9 cellular contexts compared by ENCODE assay signal in the genomic region with DNA sequence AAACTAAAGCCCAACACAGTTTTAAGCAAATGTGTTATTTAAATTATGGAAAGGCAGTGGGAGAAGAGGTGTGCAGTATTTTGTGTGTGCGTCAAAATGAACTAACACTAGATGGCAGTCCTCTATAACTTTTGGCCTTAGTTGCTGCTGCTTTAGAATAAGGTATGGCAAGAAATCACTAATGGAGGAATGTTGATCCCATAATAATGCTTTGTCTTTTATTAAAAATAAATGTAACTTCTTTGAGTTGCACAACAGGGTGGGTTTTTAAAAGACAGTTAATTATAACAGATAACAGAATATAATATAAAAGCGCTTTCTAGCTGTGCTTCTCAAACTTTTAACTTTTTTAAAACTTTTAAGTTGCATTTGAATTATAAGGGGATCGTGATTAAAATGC. TPM values are rescaled to one million over a fixed set of nuclear protein-coding genes. Genes with fewer than 3 reads are reported as not detected.
A peak's percentile ranks its signal among the peaks of the same experiment; 100 is the strongest.
DNase-seq lines count a peak whose midpoint lies in the region; ATAC-seq and TF ChIP-seq lines count a peak whose summit lies in the region.
"Had no signal": no experiment of that assay in that cellular context is flagged by ENCODE, and none has a peak within 500 bp of the region (broad histone marks: within the 10 kb centered on the region; RNA-seq: fewer than 3 reads in every experiment).

No MANE protein-coding gene starts in this region.

- H3K4me1 ChIP-seq in mammary epithelial cell (ENCODE audit: insufficient read depth, low read length) (no peaks in the 10 kb centered on the region), liver (ENCODE audit: control insufficient read depth in 4 of 4, insufficient read depth in 4 of 4, low read length in 3 of 4) (peaks cover under 1 to 4% (median 1%) of the 10 kb centered on the region in 4 donors)
- H3K4me1 ChIP-seq: SJSA1 had no signal

- in situ Hi-C loops in mammary epithelial cell (cut with MboI; ENCODE audit: low sequenced_read_pairs in 2 of 2), result no loop called here

- no peak for DNase-seq in CD4-positive, alpha-beta T cell
- DNase-seq in NCI-H526 (lab: John Stamatoyannopoulos, UW), result peak; percentile 62 to 71
- peak; percentile 44 for DNase-seq in mammary epithelial cell
- DNase-seq in UCSD-AML1 (lab: John Stamatoyannopoulos, UW; ENCODE audit: unreplicated experiment), result no peak

- no peak overlapping the region for H3K27ac ChIP-seq in CD4-positive, alpha-beta T cell (ENCODE audit: low read depth, low read length)
- H3K27ac ChIP-seq in mammary epithelial cell (ENCODE audit: insufficient read depth, low read depth, low read length) (no peak overlapping the region), liver (ENCODE audit: low read depth in 1 of 2, low read length in 2 of 2) (no peak overlapping the region)
- H3K27ac ChIP-seq: SJSA1 had no signal

- H3K4me3 Mint-ChIP-seq in CD4-positive, alpha-beta T cell, result no peak overlapping the region

- no peak overlapping the region for H3K9ac ChIP-seq in mammary epithelial cell (ENCODE audit: insufficient read depth, low read length)
- no peak overlapping the region for H3K9ac ChIP-seq in liver (ENCODE audit: low read depth in 1 of 2, low read length in 2 of 2)

- TF ChIP-seq CTCF in CD4-positive, alpha-beta T cell (IDR thresholded peaks at IDR 0.05), result peak; percentile 53
- TF ChIP-seq CTCF in mammary epithelial cell (conservative IDR thresholded peaks at IDR 0.05 in 1 of 2, IDR thresholded peaks at IDR 0.05 in 1 of 2; ENCODE audit: extremely low read depth in 1 of 2, insufficient read depth in 1 of 2, low read depth in 1 of 2, low read length in 2 of 2) (peak; percentile 72 to 74), liver (IDR thresholded peaks at IDR 0.05; ENCODE audit: low read depth, low read length, missing input control) (peak; percentile 67)

- H3K36me3 ChIP-seq in mammary epithelial cell (ENCODE audit: insufficient read depth, low read length) (no peaks in the 10 kb centered on the region), liver (ENCODE audit: control insufficient read depth in 4 of 4, insufficient read depth in 3 of 4, low read depth in 1 of 4, low read length in 3 of 4) (no peaks in the 10 kb centered on the region)
- H3K36me3 ChIP-seq: SJSA1 had no signal

- no TSS peak for BruUV-seq in mammary epithelial cell (replicated peaks; lab: Mats Ljungman, UMichigan)

- H3K27ac Mint-ChIP-seq in CD4-positive, alpha-beta T cell, result no peak overlapping the region

- H2AFZ ChIP-seq in mammary epithelial cell (ENCODE audit: low read depth, low read length), result no peak overlapping the region

- H3K79me2 ChIP-seq in mammary epithelial cell (ENCODE audit: insufficient read depth, low read length), result no peaks in the 10 kb centered on the region

- no peaks in the 10 kb centered on the region for H3K9me3 ChIP-seq in CD4-positive, alpha-beta T cell (ENCODE audit: control insufficient read depth, low read length)
- H3K9me3 ChIP-seq in mammary epithelial cell (replicated peaks; ENCODE audit: insufficient read depth, low read length) (no peaks in the 10 kb centered on the region), liver (ENCODE audit: control insufficient read depth in 4 of 4, low read length in 3 of 4) (no peaks in the 10 kb centered on the region)
- H3K9me3 ChIP-seq: SJSA1 had no signal

- H3K4me3 ChIP-seq in mammary epithelial cell (replicated peaks in 1 of 3; ENCODE audit: insufficient read depth in 1 of 3, low read depth in 2 of 3, low read length in 3 of 3) (no peak overlapping the region), liver (ENCODE audit: low read depth in 1 of 3, low read length in 3 of 3) (no peak overlapping the region)
- H3K4me3 ChIP-seq: SJSA1 had no signal

- CTCF ChIA-PET in CD4-positive, alpha-beta T cell (lab: Charles Lee), result interaction anchor here (1.0 to 1.5 kb wide), 3 partner anchors 10 to 747 kb away, joined by 4 to 5 read pairs (median 4); no protein-coding TSS in a partner anchor
- CTCF ChIA-PET in mammary epithelial cell (lab: Charles Lee; ENCODE audit: low non-redundant PET), result interaction anchor here (0.7 kb wide), 1 partner anchor 621 kb away, joined by 5 read pairs; no protein-coding TSS in a partner anchor

- 63% methylated on average over 3 of the region's 3 CpGs for WGBS in mammary epithelial cell (ENCODE audit: low coverage, missing lambda C conversion rate)
- 67% methylated on average over 3 of the region's 3 CpGs for WGBS in liver

- no peaks in the 10 kb centered on the region for H4K20me1 ChIP-seq in mammary epithelial cell (ENCODE audit: insufficient read depth, low read length)

- ATAC-seq in CD4-positive, alpha-beta T cell (ENCODE audit: poor library complexity), result no peak
- ATAC-seq in GM18520 (IDR thresholded peaks at IDR 0.05; ENCODE audit: unreplicated experiment) (peak; percentile 53), HG03442 (IDR thresholded peaks at IDR 0.05; ENCODE audit: unreplicated experiment) (peak; percentile 57), GM19397 (IDR thresholded peaks at IDR 0.05; ENCODE audit: unreplicated experiment) (no peak)

- TF ChIP-seq RAD21 in liver (IDR thresholded peaks at IDR 0.05), result peak; percentile 86 to 88

- H3K4me2 ChIP-seq in mammary epithelial cell (ENCODE audit: insufficient read depth, low read depth, low read length), result no peak overlapping the region

- POLR2A ChIA-PET in CD4-positive, alpha-beta T cell (lab: Charles Lee), result no interaction called here

- no peaks in the 10 kb centered on the region for H3K27me3 Mint-ChIP-seq in CD4-positive, alpha-beta T cell

- H3K9me3 Mint-ChIP-seq in CD4-positive, alpha-beta T cell, result no peaks in the 10 kb centered on the region

- peaks cover 9% of the 10 kb centered on the region for H3K4me1 Mint-ChIP-seq in CD4-positive, alpha-beta T cell (ENCODE audit: low read depth)

- H3K27me3 ChIP-seq in CD4-positive, alpha-beta T cell (ENCODE audit: control insufficient read depth, insufficient read depth, low read length), result no peaks in the 10 kb centered on the region
- no peaks in the 10 kb centered on the region for H3K27me3 ChIP-seq in mammary epithelial cell (ENCODE audit: insufficient read depth, low read length)
- H3K27me3 ChIP-seq in liver (ENCODE audit: control insufficient read depth in 4 of 4, insufficient read depth in 4 of 4, low read length in 3 of 4), result no peaks in the 10 kb centered on the region
- H3K27me3 ChIP-seq: SJSA1 had no signal

- H3K36me3 Mint-ChIP-seq in CD4-positive, alpha-beta T cell (ENCODE audit: low read depth), result peaks cover 18% of the 10 kb centered on the region

- dilution Hi-C loops in mammary epithelial cell (cut with HindIII; ENCODE audit: low sequenced_read_pairs), result no loop called here

- intact Hi-C loops in CD4-positive, alpha-beta T cell (cut with DNase I, micrococcal nuclease), result loop anchor here (2.0 to 10.0 kb wide), 3 partner anchors 709 to 1137 kb away; no protein-coding TSS in a partner anchor
- intact Hi-C loops in mammary epithelial cell (cut with micrococcal nuclease), result loop anchor here (1.0 to 5.0 kb wide), 4 partner anchors 557 to 903 kb away; no protein-coding TSS in a partner anchor

TF ChIP-seq in liver, 16 proteins besides CTCF, POLR2A, EP300 and RAD21:
- no peak for TF ChIP-seq FOXA2 (IDR thresholded peaks at IDR 0.05)
- no peak for TF ChIP-seq FOXA1 (IDR thresholded peaks at IDR 0.05)
- TF ChIP-seq, protein P1, sequence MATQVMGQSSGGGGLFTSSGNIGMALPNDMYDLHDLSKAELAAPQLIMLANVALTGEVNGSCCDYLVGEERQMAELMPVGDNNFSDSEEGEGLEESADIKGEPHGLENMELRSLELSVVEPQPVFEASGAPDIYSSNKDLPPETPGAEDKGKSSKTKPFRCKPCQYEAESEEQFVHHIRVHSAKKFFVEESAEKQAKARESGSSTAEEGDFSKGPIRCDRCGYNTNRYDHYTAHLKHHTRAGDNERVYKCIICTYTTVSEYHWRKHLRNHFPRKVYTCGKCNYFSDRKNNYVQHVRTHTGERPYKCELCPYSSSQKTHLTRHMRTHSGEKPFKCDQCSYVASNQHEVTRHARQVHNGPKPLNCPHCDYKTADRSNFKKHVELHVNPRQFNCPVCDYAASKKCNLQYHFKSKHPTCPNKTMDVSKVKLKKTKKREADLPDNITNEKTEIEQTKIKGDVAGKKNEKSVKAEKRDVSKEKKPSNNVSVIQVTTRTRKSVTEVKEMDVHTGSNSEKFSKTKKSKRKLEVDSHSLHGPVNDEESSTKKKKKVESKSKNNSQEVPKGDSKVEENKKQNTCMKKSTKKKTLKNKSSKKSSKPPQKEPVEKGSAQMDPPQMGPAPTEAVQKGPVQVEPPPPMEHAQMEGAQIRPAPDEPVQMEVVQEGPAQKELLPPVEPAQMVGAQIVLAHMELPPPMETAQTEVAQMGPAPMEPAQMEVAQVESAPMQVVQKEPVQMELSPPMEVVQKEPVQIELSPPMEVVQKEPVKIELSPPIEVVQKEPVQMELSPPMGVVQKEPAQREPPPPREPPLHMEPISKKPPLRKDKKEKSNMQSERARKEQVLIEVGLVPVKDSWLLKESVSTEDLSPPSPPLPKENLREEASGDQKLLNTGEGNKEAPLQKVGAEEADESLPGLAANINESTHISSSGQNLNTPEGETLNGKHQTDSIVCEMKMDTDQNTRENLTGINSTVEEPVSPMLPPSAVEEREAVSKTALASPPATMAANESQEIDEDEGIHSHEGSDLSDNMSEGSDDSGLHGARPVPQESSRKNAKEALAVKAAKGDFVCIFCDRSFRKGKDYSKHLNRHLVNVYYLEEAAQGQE (IDR thresholded peaks at IDR 0.05), result no peak
- no peak for TF ChIP-seq RXRA (IDR thresholded peaks at IDR 0.05)
- no peak for TF ChIP-seq SP1 (IDR thresholded peaks at IDR 0.05)
- TF ChIP-seq, protein P2, sequence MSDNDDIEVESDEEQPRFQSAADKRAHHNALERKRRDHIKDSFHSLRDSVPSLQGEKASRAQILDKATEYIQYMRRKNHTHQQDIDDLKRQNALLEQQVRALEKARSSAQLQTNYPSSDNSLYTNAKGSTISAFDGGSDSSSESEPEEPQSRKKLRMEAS (IDR thresholded peaks at IDR 0.05), result no peak
TF ChIP-seq in liver: peak in this region for 0.

RNA-seq across cellular contexts. Expression of a gene that starts 56.4 kb away (rescaled TPM):
- total RNA-seq in CD4-positive, alpha-beta T cell, result 10 to 100 TPM; 16.0 to 20.4 TPM
- total RNA-seq in mammary epithelial cell, result 10 to 100 TPM; 11.3 to 17.3 TPM
- 4.8 TPM for polyA plus RNA-seq in mammary epithelial cell
- 3.9 TPM for polyA minus RNA-seq in mammary epithelial cell
- total RNA-seq in liver, result 1 to 10 TPM; 6.3 to 9.5 TPM
- 1 to 10 TPM; 2.3 to 2.7 TPM for polyA plus RNA-seq in liver

Comparison
In these comparisons a context has a peak if more than half of its experiments do, and no peak if none do; other contexts are left out.
1. ATAC-seq: peak in GM18520 (single experiment) and HG03442 (single experiment); none in CD4-positive, alpha-beta T cell (single experiment) and GM19397 (single experiment).
2. DNase-seq: peak in NCI-H526 (2 of 2) and mammary epithelial cell (single experiment); none in CD4-positive, alpha-beta T cell (0 of 10) and UCSD-AML1 (single experiment).
3. Peak in every context shown above with its lines, with median percentiles within 50 percentile points of each other: CTCF ChIP-seq.